In the genomic region with DNA sequence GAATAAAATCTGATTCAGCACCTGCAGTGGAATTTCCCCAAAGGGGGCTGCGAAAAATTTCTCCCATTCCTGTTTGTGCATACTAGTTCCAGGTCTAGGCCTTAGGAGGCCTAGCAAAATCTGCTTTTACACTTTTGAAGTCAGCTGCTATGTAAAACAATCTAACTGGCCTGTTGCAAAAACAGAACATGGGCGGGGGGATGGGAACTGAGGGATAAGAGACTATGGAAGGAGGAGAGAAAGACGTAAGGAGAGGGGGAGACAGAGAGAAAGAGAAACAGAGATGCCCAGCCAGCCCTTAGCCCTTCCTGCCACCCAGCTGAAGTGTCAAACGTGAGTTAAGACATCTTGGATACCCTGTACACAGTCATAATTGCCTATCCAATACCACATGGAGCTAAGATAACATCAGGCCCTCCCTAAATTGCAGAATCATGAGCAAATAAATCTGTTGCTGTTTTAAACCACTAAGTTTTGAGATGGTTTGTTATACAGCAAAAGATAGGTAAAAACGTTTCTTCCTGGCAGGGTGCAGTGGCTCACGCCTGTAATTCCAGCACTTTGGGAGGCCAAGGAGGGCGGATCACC, we compare ENCODE assay signal across 1 cellular context.
TF ChIP-seq lines count a peak whose summit lies in the region.

No MANE protein-coding gene starts in this region.

TF ChIP-seq in HEK293T, 16 proteins besides CTCF, POLR2A, EP300 and RAD21 (continued from another document):
- TF ChIP-seq, protein P1, sequence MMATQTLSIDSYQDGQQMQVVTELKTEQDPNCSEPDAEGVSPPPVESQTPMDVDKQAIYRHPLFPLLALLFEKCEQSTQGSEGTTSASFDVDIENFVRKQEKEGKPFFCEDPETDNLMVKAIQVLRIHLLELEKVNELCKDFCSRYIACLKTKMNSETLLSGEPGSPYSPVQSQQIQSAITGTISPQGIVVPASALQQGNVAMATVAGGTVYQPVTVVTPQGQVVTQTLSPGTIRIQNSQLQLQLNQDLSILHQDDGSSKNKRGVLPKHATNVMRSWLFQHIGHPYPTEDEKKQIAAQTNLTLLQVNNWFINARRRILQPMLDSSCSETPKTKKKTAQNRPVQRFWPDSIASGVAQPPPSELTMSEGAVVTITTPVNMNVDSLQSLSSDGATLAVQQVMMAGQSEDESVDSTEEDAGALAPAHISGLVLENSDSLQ (IDR thresholded peaks at IDR 0.05) = peak; percentile 64
TF ChIP-seq in HEK293T: peak in this region for 1.
